ENCODE assay signal across 1 cellular context in the genomic region with DNA sequence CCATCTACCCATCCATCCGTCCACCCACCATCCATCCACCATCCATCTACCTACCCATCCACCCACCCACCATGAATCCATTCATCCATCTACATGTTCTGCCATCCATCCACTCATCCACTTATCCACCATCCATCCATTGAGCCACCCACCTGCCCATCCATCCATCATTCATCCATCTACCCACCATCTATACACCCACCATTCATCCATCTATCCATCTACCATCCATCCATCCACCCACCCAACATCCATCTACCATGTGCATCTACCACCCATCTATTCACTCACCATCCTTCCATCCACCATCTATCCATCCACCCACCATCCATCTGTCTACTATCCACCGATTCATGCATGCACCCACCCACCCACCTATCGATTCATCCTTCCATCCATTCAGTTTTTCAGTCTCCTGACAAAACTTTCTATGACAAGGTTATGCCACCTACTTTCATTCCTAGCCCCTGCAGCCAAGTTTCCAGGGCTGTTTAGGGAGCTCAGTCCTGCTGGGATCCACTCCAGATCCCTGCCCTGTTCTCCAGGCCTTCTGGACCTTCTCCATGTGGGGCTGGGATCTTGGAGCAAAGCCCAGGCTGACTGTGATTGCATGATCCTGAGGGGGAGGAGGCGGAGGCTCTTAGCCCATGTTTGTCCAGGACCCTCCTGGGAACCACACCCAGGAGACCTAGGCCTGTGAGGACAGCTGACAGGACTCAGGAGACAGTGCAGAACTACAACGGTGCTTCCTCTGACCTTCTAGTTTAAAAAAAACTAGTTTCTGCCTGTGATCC.
TF ChIP-seq lines count a peak whose summit lies in the region.

No MANE protein-coding gene starts in this region.

TF ChIP-seq in HepG2, 621 proteins besides CTCF, POLR2A, EP300 and RAD21:
- TF ChIP-seq NCOA2 (CRISPR knock-in tag; IDR thresholded peaks at IDR 0.05): no peak
- TF ChIP-seq, protein P1, sequence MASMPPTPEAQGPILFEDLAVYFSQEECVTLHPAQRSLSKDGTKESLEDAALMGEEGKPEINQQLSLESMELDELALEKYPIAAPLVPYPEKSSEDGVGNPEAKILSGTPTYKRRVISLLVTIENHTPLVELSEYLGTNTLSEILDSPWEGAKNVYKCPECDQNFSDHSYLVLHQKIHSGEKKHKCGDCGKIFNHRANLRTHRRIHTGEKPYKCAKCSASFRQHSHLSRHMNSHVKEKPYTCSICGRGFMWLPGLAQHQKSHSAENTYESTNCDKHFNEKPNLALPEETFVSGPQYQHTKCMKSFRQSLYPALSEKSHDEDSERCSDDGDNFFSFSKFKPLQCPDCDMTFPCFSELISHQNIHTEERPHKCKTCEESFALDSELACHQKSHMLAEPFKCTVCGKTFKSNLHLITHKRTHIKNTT (CRISPR knock-in tag; IDR thresholded peaks at IDR 0.05): no peak
- no peak for TF ChIP-seq ZFP36 (IDR thresholded peaks at IDR 0.05; ENCODE audit: borderline replicate concordance, low read depth, low read length, partially characterized antibody)
- TF ChIP-seq FOXP1 (IDR thresholded peaks at IDR 0.05): peak; percentile 37; the same call in 1 of the 2 replicates
- no peak for TF ChIP-seq FOXP1 (CRISPR knock-in tag; IDR thresholded peaks at IDR 0.05)
- TF ChIP-seq KLF11 (CRISPR knock-in tag; IDR thresholded peaks at IDR 0.05): no peak
- no peak for TF ChIP-seq ZMYM3 (CRISPR knock-in tag; IDR thresholded peaks at IDR 0.05)
- TF ChIP-seq HDAC2 (CRISPR knock-in tag; IDR thresholded peaks at IDR 0.05): no peak
- TF ChIP-seq SOX13 (IDR thresholded peaks at IDR 0.05): no peak
- TF ChIP-seq SOX13 (CRISPR knock-in tag; conservative IDR thresholded peaks at IDR 0.05 in 1 of 2, IDR thresholded peaks at IDR 0.05 in 1 of 2): no peak
- TF ChIP-seq SNAPC2 (CRISPR knock-in tag; IDR thresholded peaks at IDR 0.05): no peak
- TF ChIP-seq ZSCAN25 (CRISPR knock-in tag; IDR thresholded peaks at IDR 0.05): no peak
- no peak for TF ChIP-seq SETDB1 (CRISPR knock-in tag; IDR thresholded peaks at IDR 0.05; ENCODE audit: borderline replicate concordance)
- no peak for TF ChIP-seq SMARCE1 (IDR thresholded peaks at IDR 0.05; ENCODE audit: borderline replicate concordance)
- no peak for TF ChIP-seq RARA (CRISPR knock-in tag; IDR thresholded peaks at IDR 0.05)
- TF ChIP-seq KDM5B (CRISPR knock-in tag; IDR thresholded peaks at IDR 0.05; ENCODE audit: borderline replicate concordance): no peak
- 0 out of 2 replicates have a peak, but pooled peaks have one; percentile 25 for TF ChIP-seq ZNF207 (IDR thresholded peaks at IDR 0.05; ENCODE audit: borderline replicate concordance)
- no peak for TF ChIP-seq POLR2G (IDR thresholded peaks at IDR 0.05; ENCODE audit: low read depth, low read length)
TF ChIP-seq in HepG2: peak in this region for 2.
